1 cellular context compared by ENCODE assay signal in genomic region chr14:59013672-59014298, GRCh38.
TF ChIP-seq lines count a peak whose summit lies in the region.

No MANE protein-coding gene starts in this region.

TF ChIP-seq in HepG2, 621 proteins besides CTCF, POLR2A, EP300 and RAD21 (continued from another document and continues in another):
- TF ChIP-seq ZBED4 (CRISPR knock-in tag; IDR thresholded peaks at IDR 0.05; ENCODE audit: borderline replicate concordance) (no peak), ZNF451 (CRISPR knock-in tag; IDR thresholded peaks at IDR 0.05) (no peak), ZNF605 (CRISPR knock-in tag; IDR thresholded peaks at IDR 0.05) (no peak), ATF6 (CRISPR knock-in tag; conservative IDR thresholded peaks at IDR 0.05) (no peak), NONO (IDR thresholded peaks at IDR 0.05) (no peak), NONO (CRISPR knock-in tag; conservative IDR thresholded peaks at IDR 0.05) (no peak), HOXA3 (CRISPR knock-in tag; IDR thresholded peaks at IDR 0.05) (peak; percentile 52), ADNP (CRISPR knock-in tag; IDR thresholded peaks at IDR 0.05) (peak; percentile 80), ZNF136 (CRISPR knock-in tag; IDR thresholded peaks at IDR 0.05; ENCODE audit: low read depth) (no peak), FOXM1 (CRISPR knock-in tag; IDR thresholded peaks at IDR 0.05) (no peak), YY1 (IDR thresholded peaks at IDR 0.05; ENCODE audit: insufficient read depth, insufficient replicate concordance, low read depth, low read length) (no peak), ZNF343 (CRISPR knock-in tag; IDR thresholded peaks at IDR 0.05) (no peak), ZFP36L2 (CRISPR knock-in tag; IDR thresholded peaks at IDR 0.05) (no peak), REL (CRISPR knock-in tag; conservative IDR thresholded peaks at IDR 0.05) (no peak), SALL1 (CRISPR knock-in tag; IDR thresholded peaks at IDR 0.05) (peak; percentile 30; the same call in 1 of the 2 replicates), SP2 (CRISPR knock-in tag; IDR thresholded peaks at IDR 0.05) (no peak), SMAD1 (CRISPR knock-in tag; IDR thresholded peaks at IDR 0.05; ENCODE audit: borderline replicate concordance, low read depth) (no peak), JUND (CRISPR knock-in tag; IDR thresholded peaks at IDR 0.05) (peak; percentile 99), AGO1 (IDR thresholded peaks at IDR 0.05; ENCODE audit: low read depth, low read length, poor library complexity, severe bottlenecking) (no peak), ZNF510 (CRISPR knock-in tag; IDR thresholded peaks at IDR 0.05; ENCODE audit: low read depth) (no peak), AFF4 (CRISPR knock-in tag; IDR thresholded peaks at IDR 0.05) (no peak), ZNF33B (CRISPR knock-in tag; IDR thresholded peaks at IDR 0.05) (no peak), MXI1 (IDR thresholded peaks at IDR 0.05; ENCODE audit: borderline replicate concordance, low read depth, low read length) (no peak), SKIL (CRISPR knock-in tag; IDR thresholded peaks at IDR 0.05; ENCODE audit: borderline replicate concordance) (0 out of 2 replicates have a peak, but pooled peaks have one; percentile 26), THAP7 (CRISPR knock-in tag; IDR thresholded peaks at IDR 0.05) (no peak), FOSL2 (CRISPR knock-in tag; IDR thresholded peaks at IDR 0.05) (peak; percentile 99), IRX3 (CRISPR knock-in tag; IDR thresholded peaks at IDR 0.05; ENCODE audit: borderline replicate concordance, low read depth) (no peak), ZNF598 (CRISPR knock-in tag; IDR thresholded peaks at IDR 0.05; ENCODE audit: borderline replicate concordance) (no peak), GZF1 (CRISPR knock-in tag; IDR thresholded peaks at IDR 0.05) (peak; percentile 97), IRF2 (CRISPR knock-in tag; IDR thresholded peaks at IDR 0.05) (peak; percentile 60; the same call in 1 of the 2 replicates), PLRG1 (conservative IDR thresholded peaks at IDR 0.05) (no peak), PHF5A (CRISPR knock-in tag; IDR thresholded peaks at IDR 0.05; ENCODE audit: low read depth, unreplicated experiment) (no peak), KAT7 (CRISPR knock-in tag; IDR thresholded peaks at IDR 0.05; ENCODE audit: borderline replicate concordance) (no peak), GPN1 (CRISPR knock-in tag; IDR thresholded peaks at IDR 0.05; ENCODE audit: borderline replicate concordance) (no peak), SRSF1 (optimal IDR thresholded peaks at IDR 0.05; ENCODE audit: low read depth, low read length) (no peak), ZNF331 (CRISPR knock-in tag; IDR thresholded peaks at IDR 0.05) (peak; percentile 90), ZNF766 (CRISPR knock-in tag; IDR thresholded peaks at IDR 0.05; ENCODE audit: borderline replicate concordance) (no peak), MLLT10 (CRISPR knock-in tag; IDR thresholded peaks at IDR 0.05) (no peak), TBL1XR1 (IDR thresholded peaks at IDR 0.05; ENCODE audit: borderline replicate concordance, low read length, partially characterized antibody) (no peak), CBX2 (IDR thresholded peaks at IDR 0.05; ENCODE audit: low read depth, low read length) (no peak), CBX2 (CRISPR knock-in tag; IDR thresholded peaks at IDR 0.05; ENCODE audit: low read depth) (no peak), CEBPB (IDR thresholded peaks at IDR 0.05; ENCODE audit: borderline replicate concordance, low read depth, low read length) (peak; percentile 96), ZNF446 (CRISPR knock-in tag; IDR thresholded peaks at IDR 0.05) (no peak), ARID5B (CRISPR knock-in tag; IDR thresholded peaks at IDR 0.05) (peak; percentile 92), FOXA3 (CRISPR knock-in tag; IDR thresholded peaks at IDR 0.05) (peak; percentile 98), ZNF660 (CRISPR knock-in tag; IDR thresholded peaks at IDR 0.05; ENCODE audit: borderline replicate concordance, low read depth) (no peak), HOXA5 (CRISPR knock-in tag; IDR thresholded peaks at IDR 0.05) (0 out of 2 replicates have a peak, but pooled peaks have one; percentile 24), REXO4 (CRISPR knock-in tag; IDR thresholded peaks at IDR 0.05; ENCODE audit: borderline replicate concordance) (no peak), MEF2D (CRISPR knock-in tag; IDR thresholded peaks at IDR 0.05) (0 out of 2 replicates have a peak, but pooled peaks have one; percentile 50), ZMYM2 (CRISPR knock-in tag; IDR thresholded peaks at IDR 0.05) (peak; percentile 97), ZNF484 (CRISPR knock-in tag; IDR thresholded peaks at IDR 0.05; ENCODE audit: borderline replicate concordance, low read depth) (no peak), ZNF768 (CRISPR knock-in tag; IDR thresholded peaks at IDR 0.05) (no peak), ZNF720 (CRISPR knock-in tag; IDR thresholded peaks at IDR 0.05) (no peak), SP5 (CRISPR knock-in tag; IDR thresholded peaks at IDR 0.05; ENCODE audit: borderline replicate concordance, low read depth) (no peak), ZNF7 (CRISPR knock-in tag; IDR thresholded peaks at IDR 0.05) (no peak), MED13 (CRISPR knock-in tag; IDR thresholded peaks at IDR 0.05) (no peak), SMC3 (IDR thresholded peaks at IDR 0.05; ENCODE audit: low read length) (no peak), GTF3A (CRISPR knock-in tag; conservative IDR thresholded peaks at IDR 0.05) (no peak), ARHGAP35 (CRISPR knock-in tag; IDR thresholded peaks at IDR 0.05; ENCODE audit: borderline replicate concordance) (no peak), NKX3-1 (CRISPR knock-in tag; IDR thresholded peaks at IDR 0.05) (no peak), ARNTL (CRISPR knock-in tag; IDR thresholded peaks at IDR 0.05) (no peak), AHR (CRISPR knock-in tag; IDR thresholded peaks at IDR 0.05) (no peak), CBX1 (IDR thresholded peaks at IDR 0.05; ENCODE audit: low read depth) (no peak), NCOA1 (CRISPR knock-in tag; IDR thresholded peaks at IDR 0.05) (no peak)
